Comparison of ENCODE assay signal across 8 cellular contexts in the genomic region with DNA sequence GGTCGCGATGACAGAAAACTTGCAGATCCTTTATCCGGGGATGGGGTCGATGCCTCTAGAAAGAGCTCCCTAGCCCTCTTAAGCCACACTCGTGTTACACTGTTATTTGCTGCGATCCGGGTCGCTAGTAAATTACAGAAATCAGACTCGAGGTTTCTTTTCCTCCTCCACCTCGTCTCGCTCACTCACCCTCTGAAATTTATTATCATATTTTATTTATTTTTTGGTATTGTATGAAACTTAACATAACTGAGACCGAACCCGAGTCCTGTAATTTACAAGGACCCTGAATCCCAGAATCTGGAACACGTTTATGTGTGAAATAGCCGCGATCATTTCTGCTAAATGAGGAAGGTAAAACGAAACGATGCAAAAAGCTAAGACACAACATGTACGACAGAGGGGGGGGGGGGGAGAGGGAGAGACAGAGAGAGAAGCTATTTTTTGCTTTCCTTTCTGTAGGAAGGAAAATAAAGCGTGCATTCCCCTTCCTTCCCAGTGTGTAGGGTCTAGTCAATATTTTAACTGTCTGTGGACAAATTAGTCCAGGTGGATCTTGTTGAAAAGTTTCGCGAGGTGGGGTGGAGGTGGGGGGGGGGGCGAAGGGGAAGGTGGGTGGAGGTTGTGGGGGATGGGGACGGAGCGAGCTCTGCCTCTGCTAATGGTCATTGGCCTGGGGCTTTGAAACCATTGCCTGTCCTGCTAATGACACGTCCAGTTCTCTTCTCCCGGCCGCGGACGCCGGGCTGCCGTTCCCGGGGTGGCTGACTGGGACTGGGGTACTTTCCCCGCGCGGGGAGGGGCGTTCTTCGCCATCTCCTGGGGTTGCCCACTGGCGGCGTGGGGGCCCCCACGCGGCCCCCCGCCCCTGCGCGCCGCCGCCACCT. TPM values are rescaled to one million over a fixed set of nuclear protein-coding genes. Genes with fewer than 3 reads are reported as not detected.
A peak's percentile ranks its signal among the peaks of the same experiment; 100 is the strongest.
DNase-seq lines count a peak whose midpoint lies in the region; ATAC-seq lines count a peak whose summit lies in the region.

No MANE protein-coding gene starts in this region.

- no peaks in the 10 kb centered on the region for H3K9me3 Mint-ChIP-seq in activated CD8-positive, alpha-beta T cell treated with anti-CD3 and anti-CD28 coated beads, Interleukin-2, amount 10 ng/mL, durations not matched to agents 7 days and 5 days (ENCODE audit: insufficient read depth)

- POLR2A ChIA-PET in activated CD8-positive, alpha-beta T cell treated with anti-CD3 and anti-CD28 coated beads, Interleukin-2, amount 10 ng/mL, durations not matched to agents 7 days and 5 days (lab: Charles Lee) = interaction anchor here (0.7 to 1.1 kb wide), 7 partner anchors 9 to 1065 kb away, joined by 3 to 7 read pairs (median 3); partner anchors contain the start of genes CIP2A and DZIP3

- peaks cover 16% of the 10 kb centered on the region for H3K36me3 Mint-ChIP-seq in activated CD8-positive, alpha-beta T cell treated with anti-CD3 and anti-CD28 coated beads, Interleukin-2, amount 10 ng/mL, durations not matched to agents 7 days and 5 days (ENCODE audit: low read depth)

- CTCF ChIA-PET in activated CD8-positive, alpha-beta T cell treated with anti-CD3 and anti-CD28 coated beads, Interleukin-2, amount 10 ng/mL, durations not matched to agents 7 days and 5 days (lab: Charles Lee) = interaction anchor here (0.7 to 0.9 kb wide), 3 partner anchors 50 to 288 kb away, joined by 3 to 4 read pairs (median 4); no protein-coding TSS in a partner anchor

- peak; percentile 1 for ATAC-seq in activated CD8-positive, alpha-beta T cell treated with anti-CD3 and anti-CD28 coated beads, Interleukin-2, amount 10 ng/mL, durations not matched to agents 7 days and 5 days

- peaks cover 26% of the 10 kb centered on the region for H3K4me1 Mint-ChIP-seq in activated CD8-positive, alpha-beta T cell treated with anti-CD3 and anti-CD28 coated beads, Interleukin-2, amount 10 ng/mL, durations not matched to agents 7 days and 5 days (ENCODE audit: low read depth)

- peak overlapping the region; percentile 83 for H3K27ac ChIP-seq in effector memory CD4-positive, alpha-beta T cell (ENCODE audit: insufficient read depth, low read length, poor library complexity, severe bottlenecking)

- no peaks in the 10 kb centered on the region for H3K9me3 ChIP-seq in effector memory CD4-positive, alpha-beta T cell (ENCODE audit: control insufficient read depth, low read length)

- peak overlapping the region; percentile 87 for H3K27ac Mint-ChIP-seq in activated CD8-positive, alpha-beta T cell treated with anti-CD3 and anti-CD28 coated beads, Interleukin-2, amount 10 ng/mL, durations not matched to agents 7 days and 5 days

- no peaks in the 10 kb centered on the region for H3K36me3 ChIP-seq in effector memory CD4-positive, alpha-beta T cell (ENCODE audit: control insufficient read depth, insufficient read depth, low read length)

- peak overlapping the region; percentile 98 for H3K4me3 ChIP-seq in effector memory CD4-positive, alpha-beta T cell (ENCODE audit: insufficient read depth, low read depth, low read length, poor library complexity, severe bottlenecking)

- H3K4me1 ChIP-seq in effector memory CD4-positive, alpha-beta T cell (ENCODE audit: control insufficient read depth, insufficient read depth, low read length, poor library complexity, severe bottlenecking) = no peaks in the 10 kb centered on the region

- DNase-seq in NCI-H1092 treated with DMSO at 0.1 percent for 48 hours (lab: John Stamatoyannopoulos, UW) = peak; percentile 2
- no peak for DNase-seq in NCI-H1092 (lab: John Stamatoyannopoulos, UW)
- peak; percentile 58 for DNase-seq in NCI-H146 treated with DMSO at 0.1 percent for 48 hours (lab: John Stamatoyannopoulos, UW; ENCODE audit: unreplicated experiment)
- peak; percentile 33 for DNase-seq in activated CD8-positive, alpha-beta T cell treated with anti-CD3 and anti-CD28 coated beads, Interleukin-2, amount 10 ng/mL, durations not matched to agents 7 days and 5 days
- DNase-seq in effector memory CD4-positive, alpha-beta T cell = peak; percentile 39 to 51 (median 41)
- DNase-seq in medulla oblongata (ENCODE audit: extremely low spot score) = peak; percentile 66
- peak; percentile 8 for DNase-seq in stimulated activated CD8-positive, alpha-beta memory T cell treated with anti-CD3 and anti-CD28 coated beads, Interleukin-12 subunit alpha, Interleukin-12 subunit beta, amount 100 ng/mL, for 1 hour (ENCODE audit: low read depth)
- no peak for DNase-seq in NCI-H446 treated with DMSO at 0.1 percent for 48 hours (lab: John Stamatoyannopoulos, UW)

- peak overlapping the region; percentile 94 for H3K4me3 Mint-ChIP-seq in activated CD8-positive, alpha-beta T cell treated with anti-CD3 and anti-CD28 coated beads, Interleukin-2, amount 10 ng/mL, durations not matched to agents 7 days and 5 days

- H3K27me3 ChIP-seq in effector memory CD4-positive, alpha-beta T cell (replicated peaks; ENCODE audit: control insufficient read depth, insufficient read depth, low read length, poor library complexity, severe bottlenecking) = no peaks in the 10 kb centered on the region

- H3K27me3 Mint-ChIP-seq in activated CD8-positive, alpha-beta T cell treated with anti-CD3 and anti-CD28 coated beads, Interleukin-2, amount 10 ng/mL, durations not matched to agents 7 days and 5 days (ENCODE audit: low read depth) = peaks cover 2% of the 10 kb centered on the region

RNA-seq across cellular contexts. Expression of gene BBX, which starts 1.7 kb away (rescaled TPM):
- total RNA-seq in activated CD8-positive, alpha-beta T cell treated with anti-CD3 and anti-CD28 coated beads, Interleukin-2, amount 10 ng/mL, durations not matched to agents 7 days and 5 days = 10 to 100 TPM; 27.3 to 30.1 TPM

Comparison
In these comparisons a context has a peak if more than half of its experiments do, and no peak if none do; other contexts are left out.
1. DNase-seq: peak in NCI-H1092 treated with DMSO at 0.1 percent for 48 hours (single experiment), NCI-H146 treated with DMSO at 0.1 percent for 48 hours (single experiment), activated CD8-positive, alpha-beta T cell treated with anti-CD3 and anti-CD28 coated beads, Interleukin-2, amount 10 ng/mL, durations not matched to agents 7 days and 5 days (single experiment), effector memory CD4-positive, alpha-beta T cell (3 of 3), medulla oblongata (single experiment) and stimulated activated CD8-positive, alpha-beta memory T cell treated with anti-CD3 and anti-CD28 coated beads, Interleukin-12 subunit alpha, Interleukin-12 subunit beta, amount 100 ng/mL, for 1 hour (single experiment); none in NCI-H1092 (single experiment) and NCI-H446 treated with DMSO at 0.1 percent for 48 hours (single experiment).